In genomic region chr5:79420248-79420647, GRCh38 we compare ENCODE assay signal across 1 cellular context.
TF ChIP-seq lines count a peak whose summit lies in the region.

No MANE protein-coding gene starts in this region.

TF ChIP-seq in WTC11, 78 proteins besides CTCF, POLR2A, EP300 and RAD21 (continued from another document):
- no peak for TF ChIP-seq ATF2 (CRISPR knock-in tag; IDR thresholded peaks at IDR 0.05; ENCODE audit: borderline replicate concordance, low read depth)
- no peak for TF ChIP-seq NR3C1 (CRISPR knock-in tag; conservative IDR thresholded peaks at IDR 0.05; ENCODE audit: low read depth)
- no peak for TF ChIP-seq STAT6 (CRISPR knock-in tag; conservative IDR thresholded peaks at IDR 0.05; ENCODE audit: low read depth)
- no peak for TF ChIP-seq ZBTB21 (CRISPR knock-in tag; IDR thresholded peaks at IDR 0.05; ENCODE audit: borderline replicate concordance)
- no peak for TF ChIP-seq ETV6 (CRISPR knock-in tag; IDR thresholded peaks at IDR 0.05)
- no peak for TF ChIP-seq ELF4 (CRISPR knock-in tag; IDR thresholded peaks at IDR 0.05; ENCODE audit: low read depth)
